In genomic region chr19:17424743-17425365, GRCh38 we compare ENCODE assay signal across 9 cellular contexts. TPM values are rescaled to one million over a fixed set of nuclear protein-coding genes. Genes with fewer than 3 reads are reported as not detected.
DNase-seq lines count a peak whose midpoint lies in the region; ATAC-seq and TF ChIP-seq lines count a peak whose summit lies in the region.
"Had no signal": no experiment of that assay in that cellular context is flagged by ENCODE, and none has a peak within 500 bp of the region (broad histone marks: within the 10 kb centered on the region; RNA-seq: fewer than 3 reads in every experiment).

No MANE protein-coding gene starts in this region.

- no peaks in the 10 kb centered on the region for H3K4me1 ChIP-seq in right cardiac atrium (ENCODE audit: control insufficient read depth, insufficient read depth, low read length)
- H3K4me1 ChIP-seq in effector memory CD4-positive, alpha-beta T cell (ENCODE audit: control insufficient read depth, insufficient read depth, low read length, poor library complexity, severe bottlenecking) = peaks cover 6% of the 10 kb centered on the region

- TF ChIP-seq RAD21 in Ishikawa (IDR thresholded peaks at IDR 0.05; ENCODE audit: low read depth) = peak; percentile 67

- POLR2A ChIA-PET in activated CD8-positive, alpha-beta T cell treated with anti-CD3 and anti-CD28 coated beads, Interleukin-2, amount 10 ng/mL, durations not matched to agents 7 days and 5 days (lab: Charles Lee) = no interaction called here

- no peaks in the 10 kb centered on the region for H3K27me3 Mint-ChIP-seq in activated CD8-positive, alpha-beta T cell treated with anti-CD3 and anti-CD28 coated beads, Interleukin-2, amount 10 ng/mL, durations not matched to agents 7 days and 5 days (ENCODE audit: low read depth)

- no peaks in the 10 kb centered on the region for H3K27me3 ChIP-seq in right cardiac atrium (ENCODE audit: control insufficient read depth, insufficient read depth)
- H3K27me3 ChIP-seq in effector memory CD4-positive, alpha-beta T cell (replicated peaks; ENCODE audit: control insufficient read depth, insufficient read depth, low read length, poor library complexity, severe bottlenecking) = no peaks in the 10 kb centered on the region

- H3K4me3 Mint-ChIP-seq in activated CD8-positive, alpha-beta T cell treated with anti-CD3 and anti-CD28 coated beads, Interleukin-2, amount 10 ng/mL, durations not matched to agents 7 days and 5 days = no peak overlapping the region

- peak; percentile 20 for ATAC-seq in activated CD8-positive, alpha-beta T cell treated with anti-CD3 and anti-CD28 coated beads, Interleukin-2, amount 10 ng/mL, durations not matched to agents 7 days and 5 days
- peak; percentile 36 to 43 for ATAC-seq in right cardiac atrium
- ATAC-seq in stimulated activated naive CD8-positive, alpha-beta T cell treated with anti-CD3 and anti-CD28 coated beads, Interleukin-15, Interleukin-2, amounts not matched to agents 100 U/mL and 50 U/mL, for 24 hours = peak; percentile 25

- WGBS in right cardiac atrium = 24% methylated on average over 27 of the region's 27 CpGs

- no peak for TF ChIP-seq EP300 in Ishikawa (IDR thresholded peaks at IDR 0.05; ENCODE audit: borderline replicate concordance)

- H3K9me3 ChIP-seq in right cardiac atrium (ENCODE audit: control insufficient read depth, low read length) = no peaks in the 10 kb centered on the region
- H3K9me3 ChIP-seq in effector memory CD4-positive, alpha-beta T cell (ENCODE audit: control insufficient read depth, low read length) = no peaks in the 10 kb centered on the region

- peaks cover 5% of the 10 kb centered on the region for H3K36me3 ChIP-seq in effector memory CD4-positive, alpha-beta T cell (ENCODE audit: control insufficient read depth, insufficient read depth, low read length)

- peaks cover 19% of the 10 kb centered on the region for H3K4me1 Mint-ChIP-seq in activated CD8-positive, alpha-beta T cell treated with anti-CD3 and anti-CD28 coated beads, Interleukin-2, amount 10 ng/mL, durations not matched to agents 7 days and 5 days (ENCODE audit: low read depth)

- no peak overlapping the region for H3K27ac ChIP-seq in right cardiac atrium (ENCODE audit: low read length)
- H3K27ac ChIP-seq in effector memory CD4-positive, alpha-beta T cell (ENCODE audit: insufficient read depth, low read length, poor library complexity, severe bottlenecking) = no peak overlapping the region

- H3K4me3 ChIP-seq in right cardiac atrium (ENCODE audit: low read length) = no peak overlapping the region
- no peak overlapping the region for H3K4me3 ChIP-seq in effector memory CD4-positive, alpha-beta T cell (ENCODE audit: insufficient read depth, low read depth, low read length, poor library complexity, severe bottlenecking)

- no peaks in the 10 kb centered on the region for H3K9me3 Mint-ChIP-seq in activated CD8-positive, alpha-beta T cell treated with anti-CD3 and anti-CD28 coated beads, Interleukin-2, amount 10 ng/mL, durations not matched to agents 7 days and 5 days (ENCODE audit: insufficient read depth)

- DNase-seq in ELF-1 (ENCODE audit: low read depth, low spot score) (peak; percentile 88), right cardiac atrium (peak; percentile 63 to 83 (median 75)), GF-D8 (lab: John Stamatoyannopoulos, UW) (no peak), SW480 (ENCODE audit: low spot score) (no peak)
- peak; percentile 60 for DNase-seq in activated CD8-positive, alpha-beta T cell treated with anti-CD3 and anti-CD28 coated beads, Interleukin-2, amount 10 ng/mL, durations not matched to agents 7 days and 5 days
- peak; percentile 50 for DNase-seq in stimulated activated naive CD8-positive, alpha-beta T cell treated with anti-CD3 and anti-CD28 coated beads, Interleukin-15, Interleukin-2, amounts not matched to agents 100 U/mL and 50 U/mL, for 24 hours
- DNase-seq in effector memory CD4-positive, alpha-beta T cell = no peak

- intact Hi-C loops in right cardiac atrium (cut with DNase I) = no loop called here

- CTCF ChIA-PET in activated CD8-positive, alpha-beta T cell treated with anti-CD3 and anti-CD28 coated beads, Interleukin-2, amount 10 ng/mL, durations not matched to agents 7 days and 5 days (lab: Charles Lee) = interaction anchor here (1.1 to 2.6 kb wide), 2 partner anchors 16 to 24 kb away, joined by 3 to 8 read pairs; partner anchors contain the start of gene TMEM221

- peaks cover 12% of the 10 kb centered on the region for H3K36me3 Mint-ChIP-seq in activated CD8-positive, alpha-beta T cell treated with anti-CD3 and anti-CD28 coated beads, Interleukin-2, amount 10 ng/mL, durations not matched to agents 7 days and 5 days (ENCODE audit: low read depth)

- H3K27ac Mint-ChIP-seq in activated CD8-positive, alpha-beta T cell treated with anti-CD3 and anti-CD28 coated beads, Interleukin-2, amount 10 ng/mL, durations not matched to agents 7 days and 5 days = no peak overlapping the region

TF ChIP-seq in Ishikawa, 13 proteins besides CTCF, POLR2A, EP300 and RAD21:
- TF ChIP-seq TCF12 (IDR thresholded peaks at IDR 0.05; ENCODE audit: low read depth) (no peak), TEAD4 (IDR thresholded peaks at IDR 0.05) (no peak), USF1 (IDR thresholded peaks at IDR 0.05) (no peak), YY1 (IDR thresholded peaks at IDR 0.05; ENCODE audit: low read depth) (no peak), NFIC (IDR thresholded peaks at IDR 0.05) (peak; percentile 65; the same call in 1 of the 2 replicates), ZBTB7A (IDR thresholded peaks at IDR 0.05; ENCODE audit: low read depth) (0 out of 2 replicates have a peak, but pooled peaks have one; percentile 47), EGR1 (IDR thresholded peaks at IDR 0.05) (peak; percentile 76)

RNA-seq across cellular contexts. Expression of gene MVB12A, which starts 5.0 kb away (rescaled TPM):
- total RNA-seq in activated CD8-positive, alpha-beta T cell treated with anti-CD3 and anti-CD28 coated beads, Interleukin-2, amount 10 ng/mL, durations not matched to agents 7 days and 5 days = 10 to 100 TPM; 36.6 to 40.3 TPM
- total RNA-seq in right cardiac atrium = 10 to 100 TPM; 20.6 to 27.2 (median 23.4) TPM
- 30.5 TPM for polyA plus RNA-seq in right cardiac atrium

RNA-seq across cellular contexts. Expression of gene BST2, which starts 19.4 kb away (rescaled TPM):
- 100 to 1,000 TPM; 222 to 230 TPM for total RNA-seq in activated CD8-positive, alpha-beta T cell treated with anti-CD3 and anti-CD28 coated beads, Interleukin-2, amount 10 ng/mL, durations not matched to agents 7 days and 5 days
- total RNA-seq in right cardiac atrium = 10 to 100 TPM; 32.3 to 56.3 (median 39.6) TPM
- 45.1 TPM for polyA plus RNA-seq in right cardiac atrium

RNA-seq across cellular contexts. Expression of gene TMEM221, which starts 23.6 kb away (rescaled TPM):
- not detected for total RNA-seq in activated CD8-positive, alpha-beta T cell treated with anti-CD3 and anti-CD28 coated beads, Interleukin-2, amount 10 ng/mL, durations not matched to agents 7 days and 5 days
- under 1 TPM in 3 of 4 donors, not detected in 1; 0.22 to 0.42 (median 0.34) TPM for total RNA-seq in right cardiac atrium
- 0.43 TPM for polyA plus RNA-seq in right cardiac atrium
- total RNA-seq: pulmonary artery endothelial cell had no signal

RNA-seq across cellular contexts. Expression of gene CCDC194, which starts 30.9 kb away (rescaled TPM):
- total RNA-seq in activated CD8-positive, alpha-beta T cell treated with anti-CD3 and anti-CD28 coated beads, Interleukin-2, amount 10 ng/mL, durations not matched to agents 7 days and 5 days = 1 to 10 TPM; 4.7 to 4.8 TPM
- under 1 TPM in 1 of 4 donors, not detected in 3; 0.43 TPM for total RNA-seq in right cardiac atrium
- polyA plus RNA-seq in right cardiac atrium = not detected

RNA-seq across cellular contexts. Expression of gene NXNL1, which starts 35.9 kb away (rescaled TPM):
- not detected for total RNA-seq in activated CD8-positive, alpha-beta T cell treated with anti-CD3 and anti-CD28 coated beads, Interleukin-2, amount 10 ng/mL, durations not matched to agents 7 days and 5 days
- total RNA-seq in right cardiac atrium = under 1 TPM in 2 of 4 donors, not detected in 2; 0.29 to 0.45 TPM
- polyA plus RNA-seq in right cardiac atrium = 0.63 TPM
- total RNA-seq: pulmonary artery endothelial cell had no signal

Comparison
In these comparisons a context has a peak if more than half of its experiments do, and no peak if none do; other contexts are left out.
1. DNase-seq: peak in ELF-1 (single experiment), activated CD8-positive, alpha-beta T cell treated with anti-CD3 and anti-CD28 coated beads, Interleukin-2, amount 10 ng/mL, durations not matched to agents 7 days and 5 days (single experiment), right cardiac atrium (3 of 3) and stimulated activated naive CD8-positive, alpha-beta T cell treated with anti-CD3 and anti-CD28 coated beads, Interleukin-15, Interleukin-2, amounts not matched to agents 100 U/mL and 50 U/mL, for 24 hours (single experiment); none in GF-D8 (single experiment), SW480 (single experiment) and effector memory CD4-positive, alpha-beta T cell (0 of 3).
2. Peak in every context shown above with its lines, with median percentiles within 50 percentile points of each other: ATAC-seq.